Comparison of ENCODE assay signal across 6 cellular contexts in the genomic region with DNA sequence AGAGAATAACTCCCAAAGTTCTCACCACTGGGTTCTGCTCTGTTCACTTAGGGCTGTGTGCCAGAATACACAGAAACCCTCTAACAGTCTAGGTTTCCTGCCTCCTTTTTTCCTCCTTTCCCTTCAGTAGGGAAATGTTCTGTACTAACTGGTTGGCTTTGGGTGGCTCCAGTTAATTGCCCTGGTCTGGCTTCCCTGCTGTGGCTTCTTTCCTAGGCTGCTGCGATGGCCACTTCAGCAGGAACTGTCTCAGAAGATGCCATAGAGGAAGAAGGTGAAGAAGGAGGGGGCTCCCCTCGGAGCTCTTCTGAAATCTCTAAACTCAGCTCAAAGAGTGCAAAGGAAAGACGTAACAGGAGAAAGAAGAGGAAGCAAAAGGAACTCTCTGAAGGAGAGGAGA.
"Had no signal": no experiment of that assay in that cellular context is flagged by ENCODE, and none has a peak within 500 bp of the region (broad histone marks: within the 10 kb centered on the region; RNA-seq: fewer than 3 reads in every experiment).

No MANE protein-coding gene starts in this region.

- FAIRE-seq: H1, H54, K562 had no signal

- H3K4me3 ChIP-seq: GM23338, K562 had no signal

- H3K4me2 ChIP-seq: GM23338 had no signal

- H3K27ac Mint-ChIP-seq: GM23338, H9 had no signal

- DNase-seq: H9 had no signal

- H2AFZ ChIP-seq: GM23338 had no signal

- H3K4me1 Mint-ChIP-seq: GM23338, H9 had no signal

- H3K4me3 Mint-ChIP-seq: GM23338, H9 had no signal

- H3K27ac ChIP-seq: HL-60 had no signal

- H3K9me3 Mint-ChIP-seq: GM23338, H9 had no signal
